In the genomic region with DNA sequence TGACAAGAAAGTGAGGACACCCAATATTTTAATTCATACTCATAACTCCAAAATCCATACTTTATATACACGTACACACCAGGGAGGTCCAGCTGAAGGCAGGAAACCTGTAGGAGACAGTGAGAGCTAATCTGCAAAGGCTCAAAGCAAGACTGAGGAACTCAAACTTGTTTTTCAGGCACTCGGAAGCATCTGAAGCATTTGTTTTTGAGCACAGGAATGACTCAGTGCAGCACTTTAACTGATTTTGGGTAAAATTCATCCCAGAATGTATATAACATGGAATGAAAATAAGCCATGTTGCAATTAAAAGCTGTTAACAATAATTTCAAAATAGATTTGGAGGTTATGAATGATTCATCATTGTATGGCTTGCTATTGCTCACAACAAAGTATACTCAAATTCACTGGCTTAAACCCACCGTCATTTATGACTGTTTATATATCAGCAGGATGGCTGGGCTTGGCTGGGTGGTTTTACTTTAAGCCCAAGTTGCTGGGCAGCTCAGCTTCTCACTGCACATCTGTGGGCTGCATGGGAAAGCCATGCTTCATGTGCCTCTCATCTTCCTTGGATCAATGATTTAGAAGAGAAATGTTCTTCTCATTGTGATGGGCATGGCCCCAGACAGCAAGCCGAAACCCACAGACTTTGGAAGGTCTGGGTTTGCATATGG, we compare ENCODE assay signal across 34 cellular contexts.
"Had no signal": no experiment of that assay in that cellular context is flagged by ENCODE, and none has a peak within 500 bp of the region (broad histone marks: within the 10 kb centered on the region; RNA-seq: fewer than 3 reads in every experiment).

No MANE protein-coding gene starts in this region.

- H3K27ac ChIP-seq: Peyer's patch, SJSA1 had no signal

- ATAC-seq: activated CD4-positive, alpha-beta T cell treated with anti-CD3 and anti-CD28 coated beads for 36 hours; activated CD4-positive, CD25-positive, alpha-beta regulatory T cell treated with anti-CD3 and anti-CD28 coated beads, Interleukin-2, amount 50 U/mL, for 24 hours; activated naive CD8-positive, alpha-beta T cell treated with anti-CD3 and anti-CD28 coated beads, Interleukin-2, amount 50 U/mL, for 24 hours; activated T-cell treated with anti-CD3 and anti-CD28 coated beads, Interleukin-2, amount 50 U/mL, for 4 hours; K562; PC-3; WTC11 had no signal

- H3K27me3 Mint-ChIP-seq: activated CD4-positive, alpha-beta memory T cell treated with anti-CD3 and anti-CD28 coated beads for 36 hours; activated CD4-positive, alpha-beta T cell treated with anti-CD3 and anti-CD28 coated beads for 36 hours; activated naive CD8-positive, alpha-beta T cell; activated naive CD8-positive, alpha-beta T cell treated with anti-CD3 and anti-CD28 coated beads, Interleukin-2, amount 50 U/mL, for 24 hours; brain had no signal

- H3K36me3 ChIP-seq: Peyer's patch, SJSA1 had no signal

- H3K36me3 Mint-ChIP-seq: activated CD4-positive, alpha-beta memory T cell treated with anti-CD3 and anti-CD28 coated beads for 36 hours; activated naive CD8-positive, alpha-beta T cell; brain; WTC11 had no signal

- H3K9me3 Mint-ChIP-seq: activated naive CD8-positive, alpha-beta T cell treated with anti-CD3 and anti-CD28 coated beads, Interleukin-2, amount 50 U/mL, for 24 hours; activated T-helper 1 cell treated with anti-CD3 and anti-CD28 coated beads, Interleukin-12 subunit alpha, Interleukin-12 subunit beta, Interleukin-2, Interleukin-4 antibody, amounts not matched to agents 30 ng/mL and 10 ng/mL and 1 ng/mL, durations not matched to agents 14 hours and 24 hours and 36 hours; brain; T-helper 2 cell treated with Interferon-gamma antibody and Interleukin-4, amounts not matched to agents 5 μg/mL and 100 μg/mL, for 36 hours; WTC11 had no signal

- H3K4me3 ChIP-seq: K562, Peyer's patch, SJSA1 had no signal

- H3K27ac Mint-ChIP-seq: activated CD4-positive, alpha-beta memory T cell treated with anti-CD3 and anti-CD28 coated beads for 36 hours; activated CD4-positive, alpha-beta T cell treated with anti-CD3 and anti-CD28 coated beads for 36 hours; activated naive CD4-positive, alpha-beta T cell treated with anti-CD3 and anti-CD28 coated beads for 36 hours; activated naive CD8-positive, alpha-beta T cell; activated naive CD8-positive, alpha-beta T cell treated with anti-CD3 and anti-CD28 coated beads, Interleukin-2, amount 50 U/mL, for 24 hours; activated T-helper 1 cell treated with anti-CD3 and anti-CD28 coated beads, Interleukin-12 subunit alpha, Interleukin-12 subunit beta, Interleukin-2, Interleukin-4 antibody, amounts not matched to agents 30 ng/mL and 10 ng/mL and 1 ng/mL, durations not matched to agents 14 hours and 24 hours and 36 hours; T-helper 1 cell treated with Interleukin-12 subunit alpha and Interleukin-12 subunit beta and Interleukin-4 antibody, amounts not matched to agents 30 μg/mL and 1 μg/mL, for 36 hours; T-helper 2 cell treated with Interferon-gamma antibody and Interleukin-4, amounts not matched to agents 5 μg/mL and 100 μg/mL, for 36 hours; WTC11 had no signal

- H3K4me1 Mint-ChIP-seq: activated CD4-positive, alpha-beta T cell treated with anti-CD3 and anti-CD28 coated beads for 36 hours; activated naive CD8-positive, alpha-beta T cell treated with anti-CD3 and anti-CD28 coated beads, Interleukin-2, amount 50 U/mL, for 24 hours had no signal

- H3K4me3 Mint-ChIP-seq: activated CD4-positive, alpha-beta memory T cell treated with anti-CD3 and anti-CD28 coated beads for 36 hours; activated CD4-positive, alpha-beta T cell treated with anti-CD3 and anti-CD28 coated beads for 36 hours; activated naive CD4-positive, alpha-beta T cell treated with anti-CD3 and anti-CD28 coated beads for 36 hours; activated naive CD8-positive, alpha-beta T cell; activated naive CD8-positive, alpha-beta T cell treated with anti-CD3 and anti-CD28 coated beads, Interleukin-2, amount 50 U/mL, for 24 hours; activated T-cell treated with anti-CD3 and anti-CD28 coated beads, Interleukin-2, amount 50 U/mL, for 4 hours; activated T-helper 1 cell treated with anti-CD3 and anti-CD28 coated beads, Interleukin-12 subunit alpha, Interleukin-12 subunit beta, Interleukin-2, Interleukin-4 antibody, amounts not matched to agents 30 ng/mL and 10 ng/mL and 1 ng/mL, durations not matched to agents 14 hours and 24 hours and 36 hours; brain; T-helper 1 cell treated with Interleukin-12 subunit alpha and Interleukin-12 subunit beta and Interleukin-4 antibody, amounts not matched to agents 30 μg/mL and 1 μg/mL, for 36 hours; T-helper 2 cell treated with Interferon-gamma antibody and Interleukin-4, amounts not matched to agents 5 μg/mL and 100 μg/mL, for 36 hours; WTC11 had no signal

- H3K9me3 ChIP-seq: Peyer's patch, SJSA1, SK-N-SH had no signal

- H3K4me1 ChIP-seq: Peyer's patch had no signal

- DNase-seq: activated CD4-positive, alpha-beta memory T cell treated with anti-CD3 and anti-CD28 coated beads for 36 hours; activated CD4-positive, alpha-beta T cell treated with anti-CD3 and anti-CD28 coated beads for 36 hours; activated CD4-positive, alpha-beta T cell treated with anti-CD3 and anti-CD28 coated beads, Interleukin-2, amount 50 U/mL, for 1 hour; activated CD8-positive, alpha-beta memory T cell treated with anti-CD3 and anti-CD28 coated beads, Interleukin-2, amount 50 U/mL, for 4 hours; activated gamma-delta T cell treated with Interleukin-2 at 50 U/mL for 16 hours; activated naive CD4-positive, alpha-beta T cell treated with anti-CD3 and anti-CD28 coated beads for 36 hours; activated naive CD8-positive, alpha-beta T cell treated with anti-CD3 and anti-CD28 coated beads, Interleukin-2, amount 50 U/mL, for 24 hours; activated T-cell treated with anti-CD3 and anti-CD28 coated beads for 4 hours; activated T-cell treated with anti-CD3 and anti-CD28 coated beads, Interleukin-2, amount 50 U/mL, for 4 hours; anterior cingulate cortex; caudate nucleus; cerebellar nuclear complex; NCI-H1092; NCI-H1417; NCI-H187; NCI-H2029 treated with DMSO at 0.1 percent for 48 hours; NCI-H2107; NCI-H2171; NCI-H510A; NCI-H526; PC-3; Peyer's patch; RPMI8226; SHP77 treated with DMSO at 0.1 percent for 48 hours; SK-N-SH had no signal

- H3K27me3 ChIP-seq: Peyer's patch, SJSA1 had no signal
